Comparison of ENCODE assay signal across 16 cellular contexts in genomic region chr12:56404227-56404626, GRCh38. TPM values are rescaled to one million over a fixed set of nuclear protein-coding genes. Genes with fewer than 3 reads are reported as not detected.
"Had no signal": no experiment of that assay in that cellular context is flagged by ENCODE, and none has a peak within 500 bp of the region (broad histone marks: within the 10 kb centered on the region; RNA-seq: fewer than 3 reads in every experiment).

No MANE protein-coding gene starts in this region.

RNA-seq across cellular contexts. Expression of gene APOF, which starts 41.6 kb away (rescaled TPM):
- total RNA-seq: stomach, subcutaneous adipose tissue, suprapubic skin, temporal lobe, testis, thoracic aorta, thyroid gland, tibial nerve, transverse colon, upper lobe of right lung, ureter, urinary bladder, uterus, vagina had no signal
- polyA plus RNA-seq: stomach, thymus had no signal

RNA-seq across cellular contexts. Expression of gene MIP, which starts 50.2 kb away (rescaled TPM):
- total RNA-seq: stomach, subcutaneous adipose tissue, suprapubic skin, temporal lobe, thoracic aorta, thyroid gland, tibial nerve, transverse colon, upper lobe of left lung, upper lobe of right lung, ureter, urinary bladder, uterus, vagina had no signal
- polyA plus RNA-seq: stomach, urinary bladder had no signal
